10 cellular contexts compared by ENCODE assay signal in the genomic region with DNA sequence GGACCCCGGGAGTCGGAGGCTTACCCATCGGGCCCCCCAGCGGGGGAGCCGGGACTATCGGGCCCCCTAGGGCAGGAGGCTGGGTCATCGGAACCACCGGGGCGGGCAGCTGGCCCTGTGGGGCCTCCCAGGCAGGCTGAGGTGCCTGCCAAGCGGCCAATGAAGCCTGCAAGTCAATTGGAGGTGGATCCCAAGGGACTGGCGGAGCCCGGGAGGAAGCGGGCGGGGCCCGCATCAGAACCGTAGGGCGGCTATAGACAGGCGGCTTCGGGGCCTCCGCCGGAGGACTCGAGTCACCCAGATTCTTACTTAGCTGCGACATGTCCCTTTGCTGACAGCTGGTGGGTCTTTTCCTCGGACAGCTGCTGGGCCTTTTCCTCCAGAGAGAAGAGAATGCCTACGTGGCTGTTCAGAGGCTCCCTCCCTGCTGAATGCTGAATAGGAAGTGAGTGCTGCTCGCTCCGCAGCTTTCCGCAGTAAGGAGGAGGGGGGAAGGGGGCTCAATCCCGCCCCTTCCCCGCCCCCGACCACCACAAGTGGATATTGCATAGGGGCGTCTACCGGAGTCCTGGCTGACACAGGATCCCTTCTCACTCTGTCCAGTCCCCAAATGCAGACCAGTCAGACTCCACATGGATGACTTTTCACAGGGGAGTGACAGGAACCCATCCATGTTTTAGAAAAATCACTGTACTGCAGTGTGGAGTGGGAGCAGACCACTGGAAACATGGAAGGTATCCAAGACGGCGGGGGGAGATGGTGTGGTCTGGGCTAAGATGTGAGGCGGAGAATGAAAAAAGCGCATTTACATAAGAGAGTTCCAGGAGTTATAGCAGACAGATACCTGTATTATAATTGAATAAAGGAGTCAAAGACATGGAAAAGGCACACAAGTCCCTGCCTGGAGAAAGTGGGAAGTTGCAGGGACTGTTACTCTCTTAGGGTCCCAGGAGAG. TPM values are rescaled to one million over a fixed set of nuclear protein-coding genes. Genes with fewer than 3 reads are reported as not detected.
DNase-seq lines count a peak whose midpoint lies in the region; ATAC-seq, FAIRE-seq and TF ChIP-seq lines count a peak whose summit lies in the region.
"Had no signal": no experiment of that assay in that cellular context is flagged by ENCODE, and none has a peak within 500 bp of the region (broad histone marks: within the 10 kb centered on the region; RNA-seq: fewer than 3 reads in every experiment).

A gene (minus strand): TSS at position 447 of the 955 bp plus-strand sequence. CDS start 125 bp downstream, at position 322.

- no peaks in the 10 kb centered on the region for H3K36me3 ChIP-seq in Loucy (ENCODE audit: insufficient read depth, low read length)
- H3K36me3 ChIP-seq in astrocyte (ENCODE audit: insufficient read depth, low read length): no peaks in the 10 kb centered on the region
- no peaks in the 10 kb centered on the region for H3K36me3 ChIP-seq in subcutaneous abdominal adipose tissue (ENCODE audit: control insufficient read depth in 5 of 5, insufficient read depth in 5 of 5, low read length in 5 of 5)

- ATAC-seq in naive thymus-derived CD8-positive, alpha-beta T cell: no peak

- H3K79me2 ChIP-seq in Loucy (ENCODE audit: insufficient read depth, low read length) (no peaks in the 10 kb centered on the region), astrocyte (ENCODE audit: insufficient read depth, low read length) (no peaks in the 10 kb centered on the region)

- peak within 1 kb of the TSS; percentile 78 for H3K4me3 Mint-ChIP-seq in astrocyte (ENCODE audit: unreplicated experiment)
- H3K4me3 Mint-ChIP-seq in naive thymus-derived CD8-positive, alpha-beta T cell: peak within 1 kb of the TSS in 1 of 10 donors; percentile 16

- no peak within 1 kb of the TSS for H3K27ac ChIP-seq in astrocyte (ENCODE audit: low read depth, low read length)
- H3K27ac ChIP-seq in subcutaneous abdominal adipose tissue (ENCODE audit: low read depth, low read length): no peak within 1 kb of the TSS

- no peak within 1 kb of the TSS for H3K27ac Mint-ChIP-seq in astrocyte (ENCODE audit: unreplicated experiment)
- H3K27ac Mint-ChIP-seq in naive thymus-derived CD8-positive, alpha-beta T cell: no peak within 1 kb of the TSS

- H4K20me1 ChIP-seq in Loucy (ENCODE audit: insufficient read depth, low read length, poor library complexity, severe bottlenecking): no peaks in the 10 kb centered on the region
- H4K20me1 ChIP-seq in astrocyte (ENCODE audit: insufficient read depth, low read length): no peaks in the 10 kb centered on the region

- no peak for TF ChIP-seq CTCF in Loucy (conservative IDR thresholded peaks at IDR 0.05; ENCODE audit: low read length)
- no peak for TF ChIP-seq CTCF in astrocyte (IDR thresholded peaks at IDR 0.05; ENCODE audit: insufficient read depth, low read depth, low read length)

- H3K4me2 ChIP-seq in Loucy (ENCODE audit: low read depth, low read length, poor library complexity, severe bottlenecking): peak within 1 kb of the TSS; percentile 58
- H3K4me2 ChIP-seq in astrocyte (ENCODE audit: low read length): peak within 1 kb of the TSS; percentile 79

- DNase-seq in astrocyte (ENCODE audit: low read depth) (peak; percentile 6), left kidney (ENCODE audit: low read depth, low spot score) (peak; percentile 88), DMS79 (lab: John Stamatoyannopoulos, UW) (no peak), pons (ENCODE audit: low spot score) (no peak)
- DNase-seq in activated CD4-positive, CD25-positive, alpha-beta regulatory T cell (lab: John Stamatoyannopoulos, UW): no peak
- no peak for DNase-seq in naive thymus-derived CD8-positive, alpha-beta T cell
- DNase-seq: stimulated activated CD4-positive, alpha-beta T cell treated with anti-CD3 and anti-CD28 coated beads, Interleukin-2, amount 100 ng/mL, for 24 hours had no signal

- peaks cover 2% of the 10 kb centered on the region for H3K36me3 Mint-ChIP-seq in astrocyte (ENCODE audit: low read depth, unreplicated experiment)
- H3K36me3 Mint-ChIP-seq in naive thymus-derived CD8-positive, alpha-beta T cell: no peaks in the 10 kb centered on the region

- no peaks in the 10 kb centered on the region for H3K27me3 ChIP-seq in Loucy (ENCODE audit: insufficient read depth, low read length, poor library complexity, severe bottlenecking)
- no peaks in the 10 kb centered on the region for H3K27me3 ChIP-seq in astrocyte (ENCODE audit: insufficient read depth, low read length)
- peaks cover 0 to 6% (median 3%) of the 10 kb centered on the region in 5 donors for H3K27me3 ChIP-seq in subcutaneous abdominal adipose tissue (ENCODE audit: control insufficient read depth in 5 of 5, insufficient read depth in 4 of 5, low read length in 5 of 5)

- no peaks in the 10 kb centered on the region for H3K4me1 ChIP-seq in Loucy (ENCODE audit: insufficient read depth, low read length, poor library complexity, severe bottlenecking)
- no peaks in the 10 kb centered on the region for H3K4me1 ChIP-seq in astrocyte (ENCODE audit: insufficient read depth, low read length)
- H3K4me1 ChIP-seq in subcutaneous abdominal adipose tissue (ENCODE audit: control insufficient read depth in 5 of 5, insufficient read depth in 5 of 5, low read length in 5 of 5): peaks cover 0 to 15% (median 13%) of the 10 kb centered on the region in 5 donors

- H2AFZ ChIP-seq in Loucy (ENCODE audit: low read length) (peak within 1 kb of the TSS; percentile 77), astrocyte (ENCODE audit: low read depth, low read length) (peak within 1 kb of the TSS; percentile 77)

- no peaks in the 10 kb centered on the region for H3K27me3 Mint-ChIP-seq in astrocyte (ENCODE audit: low read depth, unreplicated experiment)
- peaks cover 6 to 29% (median 10%) of the 10 kb centered on the region in 5 donors for H3K27me3 Mint-ChIP-seq in naive thymus-derived CD8-positive, alpha-beta T cell

- no peaks in the 10 kb centered on the region for H3K9me2 ChIP-seq in Loucy (replicated peaks; ENCODE audit: low read depth, low read length)

- POLR2A ChIA-PET in naive thymus-derived CD8-positive, alpha-beta T cell (lab: Charles Lee): no interaction called here

- no peaks in the 10 kb centered on the region for H3K4me1 Mint-ChIP-seq in astrocyte (ENCODE audit: low read depth, unreplicated experiment)
- no peaks in the 10 kb centered on the region for H3K4me1 Mint-ChIP-seq in naive thymus-derived CD8-positive, alpha-beta T cell

- H3F3A ChIP-seq in Loucy (ENCODE audit: low read depth): no peaks in the 10 kb centered on the region

- peak within 1 kb of the TSS; percentile 55 for H3K9ac ChIP-seq in Loucy (ENCODE audit: low read depth, low read length, poor library complexity, severe bottlenecking)
- H3K9ac ChIP-seq in astrocyte (ENCODE audit: low read length): peak within 1 kb of the TSS; percentile 76
- peak within 1 kb of the TSS in 2 of 5 donors; percentile 26 to 46 for H3K9ac ChIP-seq in subcutaneous abdominal adipose tissue (ENCODE audit: low read length in 5 of 5)

- H3K9me3 ChIP-seq in Loucy (ENCODE audit: insufficient read depth, low read depth, low read length): no peaks in the 10 kb centered on the region
- H3K9me3 ChIP-seq in astrocyte (ENCODE audit: insufficient read depth, low read depth, low read length): no peaks in the 10 kb centered on the region
- H3K9me3 ChIP-seq in subcutaneous abdominal adipose tissue (ENCODE audit: control insufficient read depth in 5 of 5, low read length in 5 of 5): no peaks in the 10 kb centered on the region

- H3K9me3 Mint-ChIP-seq in astrocyte (ENCODE audit: unreplicated experiment): peaks cover 5% of the 10 kb centered on the region
- no peaks in the 10 kb centered on the region for H3K9me3 Mint-ChIP-seq in naive thymus-derived CD8-positive, alpha-beta T cell

- FAIRE-seq in astrocyte (lab: Jason Lieb, UNC): no peak

- H3K4me3 ChIP-seq in Loucy (ENCODE audit: low read length, poor library complexity, severe bottlenecking) (peak within 1 kb of the TSS; percentile 70), astrocyte (ENCODE audit: insufficient read depth, low read depth, low read length) (peak within 1 kb of the TSS; percentile 60), subcutaneous abdominal adipose tissue (ENCODE audit: low read depth in 1 of 5, low read length in 5 of 5) (peak within 1 kb of the TSS; percentile 38 to 59 (median 58))

RNA-seq across cellular contexts. Expression of the gene that starts here (rescaled TPM):
- 8.1 and 8.6 TPM in 2 replicates for total RNA-seq in astrocyte
- not detected for total RNA-seq in naive thymus-derived CD8-positive, alpha-beta T cell
- not detected for polyA plus RNA-seq in naive thymus-derived CD8-positive, alpha-beta T cell
- total RNA-seq: activated CD8-positive, alpha-beta memory T cell treated with anti-CD3 and anti-CD28 coated beads for 36 hours had no signal

Comparison
In these comparisons a context has a peak if more than half of its experiments do, and no peak if none do; other contexts are left out.
1. DNase-seq: peak in astrocyte (single experiment) and left kidney (single experiment); none in activated CD4-positive, CD25-positive, alpha-beta regulatory T cell (0 of 4), naive thymus-derived CD8-positive, alpha-beta T cell (0 of 10), DMS79 (single experiment) and pons (single experiment).
2. Peak in every context shown above with its lines, with median percentiles within 50 percentile points of each other: H3K4me3 ChIP-seq.